28 cellular contexts compared by ENCODE assay signal in the genomic region with DNA sequence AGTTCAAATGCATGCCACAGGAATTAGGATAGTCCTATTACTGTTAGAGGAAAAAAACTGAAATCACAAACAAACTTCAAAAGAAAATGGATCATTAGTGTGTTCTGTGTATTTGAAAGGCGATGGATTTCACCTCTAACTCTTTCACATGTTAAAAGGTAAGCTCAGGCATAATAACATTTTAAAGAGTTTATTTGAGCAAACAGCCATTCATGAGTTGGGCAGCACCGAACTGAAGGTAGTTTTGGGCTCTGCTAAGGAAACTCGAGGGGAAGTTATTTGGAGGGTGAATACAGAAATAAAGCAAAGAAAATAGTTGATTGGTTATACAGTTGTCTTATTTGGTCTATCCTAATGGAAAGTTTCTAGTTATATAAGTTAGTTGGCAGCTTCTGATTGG.
DNase-seq lines count a peak whose midpoint lies in the region; ATAC-seq and TF ChIP-seq lines count a peak whose summit lies in the region.
"Had no signal": no experiment of that assay in that cellular context is flagged by ENCODE, and none has a peak within 500 bp of the region (broad histone marks: within the 10 kb centered on the region; RNA-seq: fewer than 3 reads in every experiment).

No MANE protein-coding gene starts in this region.

- no peak overlapping the region for H3K9ac ChIP-seq in neural cell (ENCODE audit: low read length)
- H3K9ac ChIP-seq: BLaER1; BLaER1 treated with 17β-estradiol and CSF1 and Interleukin-3, amounts not matched to agents 10 nM and 100 nM had no signal

- CTCF ChIA-PET in HEK293 (lab: Yijun Ruan, JAX) = interaction anchor here (0.7 kb wide), 1 partner anchor 623 kb away, joined by 3 read pairs; no protein-coding TSS in a partner anchor

- TF ChIP-seq CTCF in HEK293 (tag by site-specific recombination; IDR thresholded peaks at IDR 0.05) (no peak), neural cell (IDR thresholded peaks at IDR 0.05; ENCODE audit: poor library complexity, severe bottlenecking) (no peak)

- POLR2A ChIA-PET in HEK293 (lab: Yijun Ruan, JAX) = no interaction called here

- H2AFZ ChIP-seq in neural cell (ENCODE audit: low read depth, low read length) = no peak overlapping the region

- no peaks in the 10 kb centered on the region for H3K79me2 ChIP-seq in neural cell (replicated peaks; ENCODE audit: insufficient read depth, low read length)

- H3K4me1 ChIP-seq in HEK293 (ENCODE audit: control insufficient read depth, insufficient read depth, low read length) = no peaks in the 10 kb centered on the region
- H3K4me1 ChIP-seq: A549; BE2C; BLaER1; BLaER1 treated with 17β-estradiol and CSF1 and Interleukin-3, amounts not matched to agents 10 nM and 100 nM; Caco-2 had no signal

- H3K27me3 ChIP-seq in neural cell (ENCODE audit: insufficient read depth, low read depth, low read length) = no peaks in the 10 kb centered on the region
- H3K27me3 ChIP-seq: BE2C; BLaER1; BLaER1 treated with 17β-estradiol and CSF1 and Interleukin-3, amounts not matched to agents 10 nM and 100 nM had no signal

- H3K27ac ChIP-seq in HEK293 (ENCODE audit: extremely low read depth, low read depth, low read length) (no peak overlapping the region), neural cell (ENCODE audit: low read length) (peak overlapping the region; percentile 49)
- H3K27ac ChIP-seq: 22Rv1; A549; BLaER1; BLaER1 treated with 17β-estradiol and CSF1 and Interleukin-3, amounts not matched to agents 10 nM and 100 nM; C4-2B had no signal

- TF ChIP-seq RAD21 in neural cell (conservative IDR thresholded peaks at IDR 0.05) = no peak

- H3F3A ChIP-seq in neural cell (ENCODE audit: insufficient read depth, low read length, poor library complexity, severe bottlenecking) = no peaks in the 10 kb centered on the region

- no peak overlapping the region for H3K4me3 ChIP-seq in HEK293 (ENCODE audit: low read depth, low read length)
- no peak overlapping the region for H3K4me3 ChIP-seq in neural cell (ENCODE audit: low read length)
- H3K4me3 ChIP-seq: A549; BLaER1; BLaER1 treated with 17β-estradiol and CSF1 and Interleukin-3, amounts not matched to agents 10 nM and 100 nM had no signal

- H3K9me3 ChIP-seq in HEK293 (ENCODE audit: control insufficient read depth, insufficient read depth, low read depth, low read length) (no peaks in the 10 kb centered on the region), neural cell (ENCODE audit: low read length) (no peaks in the 10 kb centered on the region)
- H3K9me3 ChIP-seq: A549; BE2C; BLaER1; BLaER1 treated with 17β-estradiol and CSF1 and Interleukin-3, amounts not matched to agents 10 nM and 100 nM; Caco-2 had no signal

- H4K20me1 ChIP-seq in neural cell (ENCODE audit: insufficient read depth) = no peaks in the 10 kb centered on the region
- H4K20me1 ChIP-seq: BLaER1; BLaER1 treated with 17β-estradiol and CSF1 and Interleukin-3, amounts not matched to agents 10 nM and 100 nM had no signal

- TF ChIP-seq EP300 in neural cell (conservative IDR thresholded peaks at IDR 0.05; ENCODE audit: poor library complexity, severe bottlenecking) = no peak

- H3K36me3 ChIP-seq in HEK293 (ENCODE audit: control insufficient read depth in 2 of 2, insufficient read depth in 1 of 2, low read length in 2 of 2) (no peaks in the 10 kb centered on the region), neural cell (ENCODE audit: insufficient read depth, low read length) (no peaks in the 10 kb centered on the region)
- H3K36me3 ChIP-seq: BE2C; BLaER1; BLaER1 treated with 17β-estradiol and CSF1 and Interleukin-3, amounts not matched to agents 10 nM and 100 nM had no signal

- H3K9me2 ChIP-seq in neural cell (ENCODE audit: insufficient read depth, low read length) = no peaks in the 10 kb centered on the region

- no peak overlapping the region for H3K4me2 ChIP-seq in neural cell (ENCODE audit: low read length)
- H3K4me2 ChIP-seq: A549; BLaER1; BLaER1 treated with 17β-estradiol and CSF1 and Interleukin-3, amounts not matched to agents 10 nM and 100 nM had no signal

- no peak for DNase-seq in T1000 (lab: John Stamatoyannopoulos, UW)
- DNase-seq: 8988T; ACHN; AML-193; BE2C; C1 segment of cervical spinal cord; Caco-2; Calu3; CD4-positive, alpha-beta memory T cell; CD4-positive, alpha-beta T cell; CD4-positive, CD25-positive, alpha-beta regulatory T cell; CD8-positive, alpha-beta memory T cell; CD8-positive, alpha-beta T cell; COR-L47; DMS 273 treated with DMSO at 0.1 percent for 48 hours; DMS153; DMS79; DMS79 treated with DMSO at 0.1 percent for 48 hours; DND-41; EL had no signal

- ATAC-seq in HG03039 (IDR thresholded peaks at IDR 0.05; ENCODE audit: unreplicated experiment) = no peak
- ATAC-seq: A549; CD8-positive, alpha-beta T cell had no signal

TF ChIP-seq in HEK293, 187 proteins besides CTCF, POLR2A, EP300 and RAD21:
- TF ChIP-seq ZNF549 (tag by site-specific recombination; IDR thresholded peaks at IDR 0.05) = peak; percentile 94
- TF ChIP-seq ZNF37A (tag by site-specific recombination; IDR thresholded peaks at IDR 0.05) = no peak
- TF ChIP-seq KLF1 (tag by site-specific recombination; IDR thresholded peaks at IDR 0.05) = no peak
- TF ChIP-seq ZNF155 (tag by site-specific recombination; IDR thresholded peaks at IDR 0.05) = no peak
- TF ChIP-seq SP7 (tag by site-specific recombination; IDR thresholded peaks at IDR 0.05) = no peak
- no peak for TF ChIP-seq HOXC10 (CRISPR knock-in tag; IDR thresholded peaks at IDR 0.05)

TF ChIP-seq in neural cell, 6 proteins besides CTCF, POLR2A, EP300 and RAD21:
- TF ChIP-seq POLR2AphosphoS5 (IDR thresholded peaks at IDR 0.05) (no peak), MXI1 (conservative IDR thresholded peaks at IDR 0.05; ENCODE audit: poor library complexity, severe bottlenecking) (no peak), TAF1 (IDR thresholded peaks at IDR 0.05; ENCODE audit: low read depth) (no peak), SMC3 (conservative IDR thresholded peaks at IDR 0.05; ENCODE audit: poor library complexity) (no peak)
